Comparison of ENCODE assay signal across 1 cellular context in the genomic region with DNA sequence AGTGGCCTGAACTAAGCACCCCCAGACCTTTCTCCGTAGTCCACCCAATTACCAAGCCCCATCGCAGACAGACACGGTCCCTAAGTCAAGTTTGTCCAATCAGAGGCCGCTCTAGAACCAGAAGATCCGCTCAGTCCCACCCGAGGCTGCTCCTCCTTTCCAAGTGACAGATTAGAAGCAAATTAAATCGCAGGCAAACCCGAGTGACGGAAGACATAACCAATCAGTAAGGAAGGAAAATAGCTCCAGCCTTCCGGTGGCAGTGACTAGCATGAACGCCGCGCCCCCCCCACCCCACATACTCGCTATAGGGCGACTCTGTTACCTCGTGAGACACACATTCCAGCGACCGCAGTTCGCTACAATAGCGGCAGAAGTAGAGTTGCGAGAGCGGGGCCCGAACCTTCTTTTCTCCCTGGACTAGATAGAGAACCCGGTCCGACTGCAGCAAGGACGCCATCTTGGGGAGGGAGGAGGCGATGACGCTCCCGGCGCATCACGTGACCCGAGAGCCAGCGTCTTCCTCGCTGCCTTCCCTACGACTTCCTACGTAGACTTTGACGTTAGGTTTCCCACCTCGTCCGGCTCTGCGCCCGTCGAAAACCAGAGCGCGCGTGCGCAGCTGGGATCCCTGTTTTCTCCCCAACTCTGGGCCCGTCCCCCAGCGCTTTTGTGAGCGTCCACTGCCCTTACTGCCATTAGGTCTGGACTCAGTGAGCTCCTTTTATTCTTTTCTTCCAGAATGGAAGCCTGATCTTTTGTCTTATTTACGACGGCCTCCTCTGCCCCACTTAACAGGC.
A peak's percentile ranks its signal among the peaks of the same experiment; 100 is the strongest.
TF ChIP-seq lines count a peak whose summit lies in the region.

A gene (minus strand): TSS at position 484 of the 800 bp plus-strand sequence. CDS start 24 bp downstream, at position 460.

TF ChIP-seq in K562, 482 proteins besides CTCF, POLR2A, EP300 and RAD21 (continued from another document and continues in another):
- TF ChIP-seq, protein P1, sequence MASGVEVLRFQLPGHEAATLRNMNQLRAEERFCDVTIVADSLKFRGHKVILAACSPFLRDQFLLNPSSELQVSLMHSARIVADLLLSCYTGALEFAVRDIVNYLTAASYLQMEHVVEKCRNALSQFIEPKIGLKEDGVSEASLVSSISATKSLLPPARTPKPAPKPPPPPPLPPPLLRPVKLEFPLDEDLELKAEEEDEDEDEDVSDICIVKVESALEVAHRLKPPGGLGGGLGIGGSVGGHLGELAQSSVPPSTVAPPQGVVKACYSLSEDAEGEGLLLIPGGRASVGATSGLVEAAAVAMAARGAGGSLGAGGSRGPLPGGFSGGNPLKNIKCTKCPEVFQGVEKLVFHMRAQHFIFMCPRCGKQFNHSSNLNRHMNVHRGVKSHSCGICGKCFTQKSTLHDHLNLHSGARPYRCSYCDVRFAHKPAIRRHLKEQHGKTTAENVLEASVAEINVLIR (CRISPR knock-in tag; IDR thresholded peaks at IDR 0.05) = peak; percentile 81
- TF ChIP-seq ZFX (CRISPR knock-in tag; IDR thresholded peaks at IDR 0.05) (peak; percentile 72; the same call in 1 of the 2 replicates), KLF13 (tag; IDR thresholded peaks at IDR 0.05; ENCODE audit: borderline replicate concordance, low read depth) (peak; percentile 39; the same call in 1 of the 2 replicates), SUPT5H (IDR thresholded peaks at IDR 0.05) (peak; percentile 91), NRF1 (conservative IDR thresholded peaks at IDR 0.05 in 1 of 2, IDR thresholded peaks at IDR 0.05 in 1 of 2) (peak; percentile 94 to 95), CBFA2T2 (conservative IDR thresholded peaks at IDR 0.05) (peak; percentile 95), RBBP5 (IDR thresholded peaks at IDR 0.05; ENCODE audit: borderline replicate concordance, insufficient read depth, low read length, poor library complexity, severe bottlenecking) (peak; percentile 97), FOXJ2 (tag; IDR thresholded peaks at IDR 0.05) (no peak), ATF7 (IDR thresholded peaks at IDR 0.05) (peak; percentile 93), MBD2 (IDR thresholded peaks at IDR 0.05; ENCODE audit: borderline replicate concordance, low read depth) (peak; percentile 98), FOXK1 (CRISPR knock-in tag; IDR thresholded peaks at IDR 0.05; ENCODE audit: borderline replicate concordance) (0 out of 2 replicates have a peak, but pooled peaks have one; percentile 76), TOE1 (IDR thresholded peaks at IDR 0.05; ENCODE audit: borderline replicate concordance) (peak; percentile 100), TOE1 (CRISPR knock-in tag; IDR thresholded peaks at IDR 0.05; ENCODE audit: borderline replicate concordance, low read depth) (no peak), SRSF3 (IDR thresholded peaks at IDR 0.05; ENCODE audit: insufficient read depth, low read length) (no peak), FOSL1 (tag; conservative IDR thresholded peaks at IDR 0.05) (peak; percentile 72), HDAC1 (IDR thresholded peaks at IDR 0.05) (peak in 1 of 2 experiments; percentile 34; a peak in 1 of 4 replicates), E2F3 (CRISPR knock-in tag; IDR thresholded peaks at IDR 0.05) (peak; percentile 81), MECOM (CRISPR knock-in tag; IDR thresholded peaks at IDR 0.05) (peak; percentile 45; the same call in 1 of the 2 replicates), ZC3H4 (CRISPR knock-in tag; IDR thresholded peaks at IDR 0.05; ENCODE audit: borderline replicate concordance) (no peak), POLR2B (IDR thresholded peaks at IDR 0.05; ENCODE audit: low read depth, partially characterized antibody) (peak; percentile 81), ZBTB1 (CRISPR knock-in tag; IDR thresholded peaks at IDR 0.05; ENCODE audit: borderline replicate concordance, low read depth) (no peak), ESRRB (CRISPR knock-in tag; IDR thresholded peaks at IDR 0.05; ENCODE audit: borderline replicate concordance) (no peak), ZNF75A (CRISPR knock-in tag; IDR thresholded peaks at IDR 0.05) (peak; percentile 32; the same call in 1 of the 2 replicates), RB1 (IDR thresholded peaks at IDR 0.05; ENCODE audit: low read depth) (peak; percentile 37), NFRKB (IDR thresholded peaks at IDR 0.05; ENCODE audit: low read depth) (peak; percentile 94), ASH1L (IDR thresholded peaks at IDR 0.05; ENCODE audit: borderline replicate concordance, low read depth, partially characterized antibody) (peak; percentile 97), FOXM1 (IDR thresholded peaks at IDR 0.05; ENCODE audit: low read depth) (no peak), FOXM1 (CRISPR knock-in tag; IDR thresholded peaks at IDR 0.05; ENCODE audit: low read depth) (no peak), ZNF41 (CRISPR knock-in tag; conservative IDR thresholded peaks at IDR 0.05) (0 out of 2 replicates have a peak, but pooled peaks have one; percentile 65), MTA1 (IDR thresholded peaks at IDR 0.05; ENCODE audit: borderline replicate concordance) (peak; percentile 63; the same call in 1 of the 2 replicates), PHF21A (IDR thresholded peaks at IDR 0.05; ENCODE audit: borderline replicate concordance, low read depth) (no peak), ZNF239 (CRISPR knock-in tag; IDR thresholded peaks at IDR 0.05) (0 out of 2 replicates have a peak, but pooled peaks have one; percentile 19), KDM4B (IDR thresholded peaks at IDR 0.05; ENCODE audit: borderline replicate concordance in 2 of 2, low read depth in 1 of 2) (peak in 1 of 2 experiments; percentile 57; a peak in 1 of 4 replicates), MAZ (CRISPR knock-in tag; conservative IDR thresholded peaks at IDR 0.05 in 1 of 2, IDR thresholded peaks at IDR 0.05 in 1 of 2) (peak; percentile 90 to 94)
- TF ChIP-seq, protein P2, sequence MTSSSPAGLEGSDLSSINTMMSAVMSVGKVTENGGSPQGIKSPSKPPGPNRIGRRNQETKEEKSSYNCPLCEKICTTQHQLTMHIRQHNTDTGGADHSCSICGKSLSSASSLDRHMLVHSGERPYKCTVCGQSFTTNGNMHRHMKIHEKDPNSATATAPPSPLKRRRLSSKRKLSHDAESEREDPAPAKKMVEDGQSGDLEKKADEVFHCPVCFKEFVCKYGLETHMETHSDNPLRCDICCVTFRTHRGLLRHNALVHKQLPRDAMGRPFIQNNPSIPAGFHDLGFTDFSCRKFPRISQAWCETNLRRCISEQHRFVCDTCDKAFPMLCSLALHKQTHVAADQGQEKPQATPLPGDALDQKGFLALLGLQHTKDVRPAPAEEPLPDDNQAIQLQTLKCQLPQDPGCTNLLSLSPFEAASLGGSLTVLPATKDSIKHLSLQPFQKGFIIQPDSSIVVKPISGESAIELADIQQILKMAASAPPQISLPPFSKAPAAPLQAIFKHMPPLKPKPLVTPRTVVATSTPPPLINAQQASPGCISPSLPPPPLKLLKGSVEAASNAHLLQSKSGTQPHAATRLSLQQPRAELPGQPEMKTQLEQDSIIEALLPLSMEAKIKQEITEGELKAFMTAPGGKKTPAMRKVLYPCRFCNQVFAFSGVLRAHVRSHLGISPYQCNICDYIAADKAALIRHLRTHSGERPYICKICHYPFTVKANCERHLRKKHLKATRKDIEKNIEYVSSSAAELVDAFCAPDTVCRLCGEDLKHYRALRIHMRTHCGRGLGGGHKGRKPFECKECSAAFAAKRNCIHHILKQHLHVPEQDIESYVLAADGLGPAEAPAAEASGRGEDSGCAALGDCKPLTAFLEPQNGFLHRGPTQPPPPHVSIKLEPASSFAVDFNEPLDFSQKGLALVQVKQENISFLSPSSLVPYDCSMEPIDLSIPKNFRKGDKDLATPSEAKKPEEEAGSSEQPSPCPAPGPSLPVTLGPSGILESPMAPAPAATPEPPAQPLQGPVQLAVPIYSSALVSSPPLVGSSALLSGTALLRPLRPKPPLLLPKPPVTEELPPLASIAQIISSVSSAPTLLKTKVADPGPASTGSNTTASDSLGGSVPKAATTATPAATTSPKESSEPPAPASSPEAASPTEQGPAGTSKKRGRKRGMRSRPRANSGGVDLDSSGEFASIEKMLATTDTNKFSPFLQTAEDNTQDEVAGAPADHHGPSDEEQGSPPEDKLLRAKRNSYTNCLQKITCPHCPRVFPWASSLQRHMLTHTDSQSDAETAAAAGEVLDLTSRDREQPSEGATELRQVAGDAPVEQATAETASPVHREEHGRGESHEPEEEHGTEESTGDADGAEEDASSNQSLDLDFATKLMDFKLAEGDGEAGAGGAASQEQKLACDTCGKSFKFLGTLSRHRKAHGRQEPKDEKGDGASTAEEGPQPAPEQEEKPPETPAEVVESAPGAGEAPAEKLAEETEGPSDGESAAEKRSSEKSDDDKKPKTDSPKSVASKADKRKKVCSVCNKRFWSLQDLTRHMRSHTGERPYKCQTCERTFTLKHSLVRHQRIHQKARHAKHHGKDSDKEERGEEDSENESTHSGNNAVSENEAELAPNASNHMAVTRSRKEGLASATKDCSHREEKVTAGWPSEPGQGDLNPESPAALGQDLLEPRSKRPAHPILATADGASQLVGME (CRISPR knock-in tag; IDR thresholded peaks at IDR 0.05) = 0 out of 2 replicates have a peak, but pooled peaks have one; percentile 66
- TF ChIP-seq, protein P3, sequence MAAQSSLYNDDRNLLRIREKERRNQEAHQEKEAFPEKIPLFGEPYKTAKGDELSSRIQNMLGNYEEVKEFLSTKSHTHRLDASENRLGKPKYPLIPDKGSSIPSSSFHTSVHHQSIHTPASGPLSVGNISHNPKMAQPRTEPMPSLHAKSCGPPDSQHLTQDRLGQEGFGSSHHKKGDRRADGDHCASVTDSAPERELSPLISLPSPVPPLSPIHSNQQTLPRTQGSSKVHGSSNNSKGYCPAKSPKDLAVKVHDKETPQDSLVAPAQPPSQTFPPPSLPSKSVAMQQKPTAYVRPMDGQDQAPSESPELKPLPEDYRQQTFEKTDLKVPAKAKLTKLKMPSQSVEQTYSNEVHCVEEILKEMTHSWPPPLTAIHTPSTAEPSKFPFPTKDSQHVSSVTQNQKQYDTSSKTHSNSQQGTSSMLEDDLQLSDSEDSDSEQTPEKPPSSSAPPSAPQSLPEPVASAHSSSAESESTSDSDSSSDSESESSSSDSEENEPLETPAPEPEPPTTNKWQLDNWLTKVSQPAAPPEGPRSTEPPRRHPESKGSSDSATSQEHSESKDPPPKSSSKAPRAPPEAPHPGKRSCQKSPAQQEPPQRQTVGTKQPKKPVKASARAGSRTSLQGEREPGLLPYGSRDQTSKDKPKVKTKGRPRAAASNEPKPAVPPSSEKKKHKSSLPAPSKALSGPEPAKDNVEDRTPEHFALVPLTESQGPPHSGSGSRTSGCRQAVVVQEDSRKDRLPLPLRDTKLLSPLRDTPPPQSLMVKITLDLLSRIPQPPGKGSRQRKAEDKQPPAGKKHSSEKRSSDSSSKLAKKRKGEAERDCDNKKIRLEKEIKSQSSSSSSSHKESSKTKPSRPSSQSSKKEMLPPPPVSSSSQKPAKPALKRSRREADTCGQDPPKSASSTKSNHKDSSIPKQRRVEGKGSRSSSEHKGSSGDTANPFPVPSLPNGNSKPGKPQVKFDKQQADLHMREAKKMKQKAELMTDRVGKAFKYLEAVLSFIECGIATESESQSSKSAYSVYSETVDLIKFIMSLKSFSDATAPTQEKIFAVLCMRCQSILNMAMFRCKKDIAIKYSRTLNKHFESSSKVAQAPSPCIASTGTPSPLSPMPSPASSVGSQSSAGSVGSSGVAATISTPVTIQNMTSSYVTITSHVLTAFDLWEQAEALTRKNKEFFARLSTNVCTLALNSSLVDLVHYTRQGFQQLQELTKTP (IDR thresholded peaks at IDR 0.05; ENCODE audit: low read depth in 1 of 2, partially characterized antibody in 2 of 2) = peak in 1 of 2 experiments; percentile 91
- TF ChIP-seq, protein P4, sequence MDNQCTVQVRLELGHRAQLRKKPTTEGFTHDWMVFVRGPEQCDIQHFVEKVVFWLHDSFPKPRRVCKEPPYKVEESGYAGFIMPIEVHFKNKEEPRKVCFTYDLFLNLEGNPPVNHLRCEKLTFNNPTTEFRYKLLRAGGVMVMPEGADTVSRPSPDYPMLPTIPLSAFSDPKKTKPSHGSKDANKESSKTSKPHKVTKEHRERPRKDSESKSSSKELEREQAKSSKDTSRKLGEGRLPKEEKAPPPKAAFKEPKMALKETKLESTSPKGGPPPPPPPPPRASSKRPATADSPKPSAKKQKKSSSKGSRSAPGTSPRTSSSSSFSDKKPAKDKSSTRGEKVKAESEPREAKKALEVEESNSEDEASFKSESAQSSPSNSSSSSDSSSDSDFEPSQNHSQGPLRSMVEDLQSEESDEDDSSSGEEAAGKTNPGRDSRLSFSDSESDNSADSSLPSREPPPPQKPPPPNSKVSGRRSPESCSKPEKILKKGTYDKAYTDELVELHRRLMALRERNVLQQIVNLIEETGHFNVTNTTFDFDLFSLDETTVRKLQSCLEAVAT (IDR thresholded peaks at IDR 0.05) = peak; percentile 16 to 88; a peak in 2 of 4 replicates
- TF ChIP-seq, protein P5, sequence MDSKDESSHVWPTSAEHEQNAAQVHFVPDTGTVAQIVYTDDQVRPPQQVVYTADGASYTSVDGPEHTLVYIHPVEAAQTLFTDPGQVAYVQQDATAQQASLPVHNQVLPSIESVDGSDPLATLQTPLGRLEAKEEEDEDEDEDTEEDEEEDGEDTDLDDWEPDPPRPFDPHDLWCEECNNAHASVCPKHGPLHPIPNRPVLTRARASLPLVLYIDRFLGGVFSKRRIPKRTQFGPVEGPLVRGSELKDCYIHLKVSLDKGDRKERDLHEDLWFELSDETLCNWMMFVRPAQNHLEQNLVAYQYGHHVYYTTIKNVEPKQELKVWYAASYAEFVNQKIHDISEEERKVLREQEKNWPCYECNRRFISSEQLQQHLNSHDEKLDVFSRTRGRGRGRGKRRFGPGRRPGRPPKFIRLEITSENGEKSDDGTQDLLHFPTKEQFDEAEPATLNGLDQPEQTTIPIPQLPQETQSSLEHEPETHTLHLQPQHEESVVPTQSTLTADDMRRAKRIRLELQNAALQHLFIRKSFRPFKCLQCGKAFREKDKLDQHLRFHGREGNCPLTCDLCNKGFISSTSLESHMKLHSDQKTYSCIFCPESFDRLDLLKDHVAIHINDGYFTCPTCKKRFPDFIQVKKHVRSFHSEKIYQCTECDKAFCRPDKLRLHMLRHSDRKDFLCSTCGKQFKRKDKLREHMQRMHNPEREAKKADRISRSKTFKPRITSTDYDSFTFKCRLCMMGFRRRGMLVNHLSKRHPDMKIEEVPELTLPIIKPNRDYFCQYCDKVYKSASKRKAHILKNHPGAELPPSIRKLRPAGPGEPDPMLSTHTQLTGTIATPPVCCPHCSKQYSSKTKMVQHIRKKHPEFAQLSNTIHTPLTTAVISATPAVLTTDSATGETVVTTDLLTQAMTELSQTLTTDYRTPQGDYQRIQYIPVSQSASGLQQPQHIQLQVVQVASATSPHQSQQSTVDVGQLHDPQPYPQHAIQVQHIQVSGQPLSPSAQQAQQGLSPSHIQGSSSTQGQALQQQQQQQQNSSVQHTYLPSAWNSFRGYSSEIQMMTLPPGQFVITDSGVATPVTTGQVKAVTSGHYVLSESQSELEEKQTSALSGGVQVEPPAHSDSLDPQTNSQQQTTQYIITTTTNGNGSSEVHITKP (IDR thresholded peaks at IDR 0.05; ENCODE audit: partially characterized antibody) = peak; percentile 16
- TF ChIP-seq, protein P6, sequence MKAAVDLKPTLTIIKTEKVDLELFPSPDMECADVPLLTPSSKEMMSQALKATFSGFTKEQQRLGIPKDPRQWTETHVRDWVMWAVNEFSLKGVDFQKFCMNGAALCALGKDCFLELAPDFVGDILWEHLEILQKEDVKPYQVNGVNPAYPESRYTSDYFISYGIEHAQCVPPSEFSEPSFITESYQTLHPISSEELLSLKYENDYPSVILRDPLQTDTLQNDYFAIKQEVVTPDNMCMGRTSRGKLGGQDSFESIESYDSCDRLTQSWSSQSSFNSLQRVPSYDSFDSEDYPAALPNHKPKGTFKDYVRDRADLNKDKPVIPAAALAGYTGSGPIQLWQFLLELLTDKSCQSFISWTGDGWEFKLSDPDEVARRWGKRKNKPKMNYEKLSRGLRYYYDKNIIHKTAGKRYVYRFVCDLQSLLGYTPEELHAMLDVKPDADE (conservative IDR thresholded peaks at IDR 0.05; ENCODE audit: control insufficient read depth, low read depth, low read length) = no peak
